Comparison of ENCODE assay signal across 12 cellular contexts in genomic region chr9:92723299-92723625, GRCh38. TPM values are rescaled to one million over a fixed set of nuclear protein-coding genes. Genes with fewer than 3 reads are reported as not detected.
DNase-seq lines count a peak whose midpoint lies in the region; ATAC-seq, FAIRE-seq and TF ChIP-seq lines count a peak whose summit lies in the region.
"Had no signal": no experiment of that assay in that cellular context is flagged by ENCODE, and none has a peak within 500 bp of the region (broad histone marks: within the 10 kb centered on the region; RNA-seq: fewer than 3 reads in every experiment).

No MANE protein-coding gene starts in this region.

- peaks cover 0 to 2% of the 10 kb centered on the region in 2 donors for H3K36me3 Mint-ChIP-seq in activated T-cell treated with anti-CD3 and anti-CD28 coated beads, Interleukin-2, amount 50 U/mL, for 72 hours (ENCODE audit: insufficient read depth in 2 of 2)
- H3K36me3 Mint-ChIP-seq in activated CD8-positive, alpha-beta T cell treated with anti-CD3 and anti-CD28 coated beads for 36 hours (ENCODE audit: low read depth): peaks cover 29% of the 10 kb centered on the region

- intact Hi-C loops in activated CD8-positive, alpha-beta T cell treated with anti-CD3 and anti-CD28 coated beads for 36 hours (cut with micrococcal nuclease): no loop called here
- intact Hi-C loops in left colon (cut with DNase I, micrococcal nuclease): no loop called here
- intact Hi-C loops in sciatic nerve (cut with DNase I): no loop called here

- no peaks in the 10 kb centered on the region for H3K4me1 Mint-ChIP-seq in activated T-cell treated with anti-CD3 and anti-CD28 coated beads, Interleukin-2, amount 50 U/mL, for 72 hours (ENCODE audit: low read depth)
- peaks cover 7% of the 10 kb centered on the region for H3K4me1 Mint-ChIP-seq in activated CD8-positive, alpha-beta T cell treated with anti-CD3 and anti-CD28 coated beads for 36 hours (ENCODE audit: low read depth)

- POLR2A ChIA-PET in activated CD8-positive, alpha-beta T cell treated with anti-CD3 and anti-CD28 coated beads for 36 hours (lab: Charles Lee): no interaction called here

- TF ChIP-seq CTCF in bronchial epithelial cell (IDR thresholded peaks at IDR 0.05; ENCODE audit: insufficient read depth, low read length, severe bottlenecking): no peak
- TF ChIP-seq CTCF in activated CD8-positive, alpha-beta T cell treated with anti-CD3 and anti-CD28 coated beads for 36 hours (IDR thresholded peaks at IDR 0.05): no peak

- no peaks in the 10 kb centered on the region for H3K27me3 ChIP-seq in bronchial epithelial cell (ENCODE audit: control insufficient read depth, insufficient read depth, low read length)

- no peak for DNase-seq in activated T-cell treated with anti-CD3 and anti-CD28 coated beads, Interleukin-2, amount 50 U/mL, for 72 hours
- no peak for DNase-seq in activated T-cell treated with anti-CD3 and anti-CD28 coated beads, Interleukin-2, amount 50 U/mL, for 48 hours
- DNase-seq in bronchial epithelial cell (ENCODE audit: low read depth) (peak; percentile 99), medulla oblongata (ENCODE audit: extremely low spot score) (peak; percentile 86), left colon (no peak), sciatic nerve (ENCODE audit: low spot score) (no peak)
- DNase-seq in activated CD8-positive, alpha-beta T cell treated with anti-CD3 and anti-CD28 coated beads for 36 hours: no peak
- DNase-seq: NCI-H524 treated with DMSO at 0.1 percent for 48 hours had no signal

- H3K9me3 Mint-ChIP-seq in activated T-cell treated with anti-CD3 and anti-CD28 coated beads, Interleukin-2, amount 50 U/mL, for 72 hours: no peaks in the 10 kb centered on the region
- H3K9me3 Mint-ChIP-seq in activated CD8-positive, alpha-beta T cell treated with anti-CD3 and anti-CD28 coated beads for 36 hours: no peaks in the 10 kb centered on the region
- H3K9me3 Mint-ChIP-seq: dendritic cell treated with granulocyte-macrophage colony-stimulating factor and Interleukin-4, amounts not matched to agents 40 ng/mL and 50 ng/mL, for 4 days had no signal

- ATAC-seq in activated T-cell treated with anti-CD3 and anti-CD28 coated beads, Interleukin-2, amount 50 U/mL, for 72 hours (replicated peaks in 1 of 2): no peak
- no peak for ATAC-seq in activated CD8-positive, alpha-beta T cell treated with anti-CD3 and anti-CD28 coated beads for 36 hours
- ATAC-seq in left colon: no peak
- ATAC-seq in HG03135 (IDR thresholded peaks at IDR 0.05; ENCODE audit: unreplicated experiment): no peak
- ATAC-seq in sciatic nerve: no peak
- ATAC-seq: HepG2 had no signal

- CTCF ChIA-PET in activated CD8-positive, alpha-beta T cell treated with anti-CD3 and anti-CD28 coated beads for 36 hours (lab: Charles Lee): no interaction called here

- FAIRE-seq in bronchial epithelial cell (lab: Jason Lieb, UNC): peak; percentile 99
- FAIRE-seq: A204.1, HepG2 had no signal

- peak overlapping the region; percentile 13 for H3K27ac Mint-ChIP-seq in activated T-cell treated with anti-CD3 and anti-CD28 coated beads, Interleukin-2, amount 50 U/mL, for 72 hours
- H3K27ac Mint-ChIP-seq in activated CD8-positive, alpha-beta T cell treated with anti-CD3 and anti-CD28 coated beads for 36 hours: no peak overlapping the region
- H3K27ac Mint-ChIP-seq: dendritic cell treated with granulocyte-macrophage colony-stimulating factor and Interleukin-4, amounts not matched to agents 40 ng/mL and 50 ng/mL, for 4 days had no signal

- H3K27me3 Mint-ChIP-seq in activated T-cell treated with anti-CD3 and anti-CD28 coated beads, Interleukin-2, amount 50 U/mL, for 72 hours (ENCODE audit: low read depth): no peaks in the 10 kb centered on the region
- no peaks in the 10 kb centered on the region for H3K27me3 Mint-ChIP-seq in activated CD8-positive, alpha-beta T cell treated with anti-CD3 and anti-CD28 coated beads for 36 hours
- H3K27me3 Mint-ChIP-seq: dendritic cell treated with granulocyte-macrophage colony-stimulating factor and Interleukin-4, amounts not matched to agents 40 ng/mL and 50 ng/mL, for 4 days had no signal

- H3K36me3 ChIP-seq in bronchial epithelial cell (ENCODE audit: control insufficient read depth, insufficient read depth, low read length): peaks cover 41% of the 10 kb centered on the region

- no peak overlapping the region for H3K4me3 Mint-ChIP-seq in activated T-cell treated with anti-CD3 and anti-CD28 coated beads, Interleukin-2, amount 50 U/mL, for 72 hours
- no peak overlapping the region for H3K4me3 Mint-ChIP-seq in activated CD8-positive, alpha-beta T cell treated with anti-CD3 and anti-CD28 coated beads for 36 hours
- H3K4me3 Mint-ChIP-seq: dendritic cell treated with granulocyte-macrophage colony-stimulating factor and Interleukin-4, amounts not matched to agents 40 ng/mL and 50 ng/mL, for 4 days had no signal

- no peak overlapping the region for H3K4me3 ChIP-seq in bronchial epithelial cell (ENCODE audit: low read depth, low read length)

RNA-seq across cellular contexts. Expression of gene BICD2, which starts 41.4 kb away (rescaled TPM):
- 10 to 100 TPM; 15.4 to 15.5 TPM for total RNA-seq in activated T-cell treated with anti-CD3 and anti-CD28 coated beads, Interleukin-2, amount 50 U/mL, for 72 hours
- total RNA-seq in bronchial epithelial cell (92.7 and 138 TPM in 2 replicates), left colon (10 to 100 TPM in 1 of 2 donors, 1 to 10 TPM in 1; 6.2 to 12.9 TPM), sciatic nerve (31.0 TPM)
- total RNA-seq in activated CD8-positive, alpha-beta T cell treated with anti-CD3 and anti-CD28 coated beads for 36 hours: 10 to 100 TPM; 14.2 to 16.8 TPM

RNA-seq across cellular contexts. Expression of gene IPPK, which starts 53.3 kb away (rescaled TPM):
- total RNA-seq in activated T-cell treated with anti-CD3 and anti-CD28 coated beads, Interleukin-2, amount 50 U/mL, for 72 hours: 10 to 100 TPM; 12.2 to 14.9 TPM
- total RNA-seq in bronchial epithelial cell: 27.6 and 38.8 TPM in 2 replicates
- total RNA-seq in activated CD8-positive, alpha-beta T cell treated with anti-CD3 and anti-CD28 coated beads for 36 hours: 10 to 100 TPM; 12.5 to 15.8 TPM
- 1 to 10 TPM; 7.1 to 9.5 TPM for total RNA-seq in left colon
- total RNA-seq in sciatic nerve: 10.7 TPM

Comparison
In these comparisons a context has a peak if more than half of its experiments do, and no peak if none do; other contexts are left out.
1. DNase-seq: peak in bronchial epithelial cell (single experiment) and medulla oblongata (single experiment); none in activated T-cell treated with anti-CD3 and anti-CD28 coated beads, Interleukin-2, amount 50 U/mL, for 72 hours (0 of 2), activated T-cell treated with anti-CD3 and anti-CD28 coated beads, Interleukin-2, amount 50 U/mL, for 48 hours (0 of 2), activated CD8-positive, alpha-beta T cell treated with anti-CD3 and anti-CD28 coated beads for 36 hours (single experiment), left colon (0 of 2) and sciatic nerve (single experiment).